9 cellular contexts compared by ENCODE assay signal in genomic region chr10:50362547-50363125, GRCh38.
DNase-seq lines count a peak whose midpoint lies in the region; ATAC-seq, FAIRE-seq and TF ChIP-seq lines count a peak whose summit lies in the region.
"Had no signal": no experiment of that assay in that cellular context is flagged by ENCODE, and none has a peak within 500 bp of the region (broad histone marks: within the 10 kb centered on the region; RNA-seq: fewer than 3 reads in every experiment).

No MANE protein-coding gene starts in this region.

- FAIRE-seq in pancreas (lab: Jason Lieb, UNC), result no peak

- H3K27ac ChIP-seq in pancreas (no peak overlapping the region), gastroesophageal sphincter (no peak overlapping the region)

- peaks cover 42% of the 10 kb centered on the region for H3K36me3 Mint-ChIP-seq in activated naive CD4-positive, alpha-beta T cell treated with anti-CD3 and anti-CD28 coated beads, Interleukin-2, amount 50 U/mL, for 24 hours
- peaks cover 35% of the 10 kb centered on the region for H3K36me3 Mint-ChIP-seq in activated naive CD4-positive, alpha-beta T cell treated with anti-CD3 and anti-CD28 coated beads for 36 hours (ENCODE audit: low read depth)
- peaks cover 57% of the 10 kb centered on the region for H3K36me3 Mint-ChIP-seq in stimulated activated memory B cell treated with anti-CD40 and anti-IgM and Interleukin-4, amounts not matched to agents 10 μg/mL and 1 μg/mL and 100 μg/mL, for 72 hours

- no peak overlapping the region for H3K4me3 ChIP-seq in pancreas
- no peak overlapping the region for H3K4me3 ChIP-seq in gastroesophageal sphincter

- peaks cover 22% of the 10 kb centered on the region for H3K9me3 Mint-ChIP-seq in activated naive CD4-positive, alpha-beta T cell treated with anti-CD3 and anti-CD28 coated beads, Interleukin-2, amount 50 U/mL, for 24 hours
- peaks cover 14% of the 10 kb centered on the region for H3K9me3 Mint-ChIP-seq in activated naive CD4-positive, alpha-beta T cell treated with anti-CD3 and anti-CD28 coated beads for 36 hours
- H3K9me3 Mint-ChIP-seq in stimulated activated memory B cell treated with anti-CD40 and anti-IgM and Interleukin-4, amounts not matched to agents 10 μg/mL and 1 μg/mL and 100 μg/mL, for 72 hours, result peaks cover 10% of the 10 kb centered on the region

- no peak for TF ChIP-seq POLR2A in gastroesophageal sphincter (IDR thresholded peaks at IDR 0.05)

- H3K27me3 Mint-ChIP-seq in activated naive CD4-positive, alpha-beta T cell treated with anti-CD3 and anti-CD28 coated beads, Interleukin-2, amount 50 U/mL, for 24 hours, result no peaks in the 10 kb centered on the region
- H3K27me3 Mint-ChIP-seq in activated naive CD4-positive, alpha-beta T cell treated with anti-CD3 and anti-CD28 coated beads for 36 hours (ENCODE audit: low read depth), result no peaks in the 10 kb centered on the region
- no peaks in the 10 kb centered on the region for H3K27me3 Mint-ChIP-seq in stimulated activated memory B cell treated with anti-CD40 and anti-IgM and Interleukin-4, amounts not matched to agents 10 μg/mL and 1 μg/mL and 100 μg/mL, for 72 hours
- H3K27me3 Mint-ChIP-seq: activated CD8-positive, alpha-beta memory T cell treated with anti-CD3 and anti-CD28 coated beads, Interleukin-2, amount 10 ng/mL, durations not matched to agents 7 days and 5 days had no signal

- H3K9me3 ChIP-seq in pancreas (no peaks in the 10 kb centered on the region), gastroesophageal sphincter (no peaks in the 10 kb centered on the region)

- intact Hi-C loops in activated naive CD4-positive, alpha-beta T cell treated with anti-CD3 and anti-CD28 coated beads for 36 hours (cut with micrococcal nuclease), result no loop called here
- intact Hi-C loops in pancreas (cut with DNase I), result no loop called here

- H3K27me3 ChIP-seq in pancreas (no peaks in the 10 kb centered on the region), gastroesophageal sphincter (no peaks in the 10 kb centered on the region)

- H3K27ac Mint-ChIP-seq in activated naive CD4-positive, alpha-beta T cell treated with anti-CD3 and anti-CD28 coated beads, Interleukin-2, amount 50 U/mL, for 24 hours, result peak overlapping the region; percentile 43
- H3K27ac Mint-ChIP-seq in activated naive CD4-positive, alpha-beta T cell treated with anti-CD3 and anti-CD28 coated beads for 36 hours, result no peak overlapping the region
- H3K27ac Mint-ChIP-seq in stimulated activated memory B cell treated with anti-CD40 and anti-IgM and Interleukin-4, amounts not matched to agents 10 μg/mL and 1 μg/mL and 100 μg/mL, for 72 hours, result peak overlapping the region; percentile 94
- H3K27ac Mint-ChIP-seq: activated CD8-positive, alpha-beta memory T cell treated with anti-CD3 and anti-CD28 coated beads, Interleukin-2, amount 10 ng/mL, durations not matched to agents 7 days and 5 days had no signal

- H3K4me1 ChIP-seq in pancreas (peaks cover 0 to 5% (median 0%) of the 10 kb centered on the region in 3 donors), gastroesophageal sphincter (peaks cover 0 to 28% (median 2%) of the 10 kb centered on the region in 3 donors)

- ATAC-seq in HG02938 (IDR thresholded peaks at IDR 0.05; ENCODE audit: unreplicated experiment) (peak; percentile 86), pancreas (no peak), gastroesophageal sphincter (no peak)
- ATAC-seq in stimulated activated memory B cell treated with anti-CD40 and anti-IgM and Interleukin-4, amounts not matched to agents 10 μg/mL and 1 μg/mL and 100 μg/mL, for 72 hours, result peak; percentile 96
- ATAC-seq: activated CD8-positive, alpha-beta memory T cell treated with anti-CD3 and anti-CD28 coated beads, Interleukin-2, amount 10 ng/mL, durations not matched to agents 7 days and 5 days had no signal

- H3K36me3 ChIP-seq in pancreas (no peaks in the 10 kb centered on the region), gastroesophageal sphincter (no peaks in the 10 kb centered on the region)

- H3K4me3 Mint-ChIP-seq in activated naive CD4-positive, alpha-beta T cell treated with anti-CD3 and anti-CD28 coated beads, Interleukin-2, amount 50 U/mL, for 24 hours, result no peak overlapping the region
- H3K4me3 Mint-ChIP-seq in activated naive CD4-positive, alpha-beta T cell treated with anti-CD3 and anti-CD28 coated beads for 36 hours, result no peak overlapping the region
- peak overlapping the region; percentile 54 for H3K4me3 Mint-ChIP-seq in stimulated activated memory B cell treated with anti-CD40 and anti-IgM and Interleukin-4, amounts not matched to agents 10 μg/mL and 1 μg/mL and 100 μg/mL, for 72 hours
- H3K4me3 Mint-ChIP-seq: activated CD8-positive, alpha-beta memory T cell treated with anti-CD3 and anti-CD28 coated beads, Interleukin-2, amount 10 ng/mL, durations not matched to agents 7 days and 5 days had no signal

- 98 to 99% methylated on average over 2 of the region's 2 CpGs for WGBS in pancreas, 2 donors
- 92 to 94% methylated on average over 2 of the region's 2 CpGs for WGBS in gastroesophageal sphincter (ENCODE audit: low coverage in 1 of 2), 2 donors

- CTCF ChIA-PET in activated naive CD4-positive, alpha-beta T cell treated with anti-CD3 and anti-CD28 coated beads for 36 hours (lab: Charles Lee), result no interaction called here

- TF ChIP-seq CTCF in pancreas (IDR thresholded peaks at IDR 0.05) (no peak), gastroesophageal sphincter (IDR thresholded peaks at IDR 0.05) (no peak)

- H3K4me1 Mint-ChIP-seq in activated naive CD4-positive, alpha-beta T cell treated with anti-CD3 and anti-CD28 coated beads, Interleukin-2, amount 50 U/mL, for 24 hours, result peaks cover 31% of the 10 kb centered on the region
- H3K4me1 Mint-ChIP-seq in activated naive CD4-positive, alpha-beta T cell treated with anti-CD3 and anti-CD28 coated beads for 36 hours (ENCODE audit: low read depth), result peaks cover 6% of the 10 kb centered on the region
- H3K4me1 Mint-ChIP-seq in stimulated activated memory B cell treated with anti-CD40 and anti-IgM and Interleukin-4, amounts not matched to agents 10 μg/mL and 1 μg/mL and 100 μg/mL, for 72 hours, result peaks cover 51% of the 10 kb centered on the region

- DNase-seq in activated naive CD4-positive, alpha-beta T cell treated with anti-CD3 and anti-CD28 coated beads for 36 hours, result no peak
- DNase-seq in NAMALWA (ENCODE audit: low spot score) (peak; percentile 88), pancreas (no peak)
- DNase-seq in stimulated activated CD8-positive, alpha-beta memory T cell treated with anti-CD3 and anti-CD28 coated beads, Interleukin-4, amount 100 ng/mL, for 48 hours, result no peak
- DNase-seq: activated CD8-positive, alpha-beta memory T cell treated with anti-CD3 and anti-CD28 coated beads, Interleukin-2, amount 10 ng/mL, durations not matched to agents 7 days and 5 days had no signal

- no peak for TF ChIP-seq EP300 in gastroesophageal sphincter (IDR thresholded peaks at IDR 0.05)

Comparison
In these comparisons a context has a peak if more than half of its experiments do, and no peak if none do; other contexts are left out.
1. ATAC-seq: peak in HG02938 (single experiment) and stimulated activated memory B cell treated with anti-CD40 and anti-IgM and Interleukin-4, amounts not matched to agents 10 μg/mL and 1 μg/mL and 100 μg/mL, for 72 hours (single experiment); none in pancreas (0 of 4) and gastroesophageal sphincter (single experiment).